ENCODE assay signal across 9 cellular contexts in the genomic region with DNA sequence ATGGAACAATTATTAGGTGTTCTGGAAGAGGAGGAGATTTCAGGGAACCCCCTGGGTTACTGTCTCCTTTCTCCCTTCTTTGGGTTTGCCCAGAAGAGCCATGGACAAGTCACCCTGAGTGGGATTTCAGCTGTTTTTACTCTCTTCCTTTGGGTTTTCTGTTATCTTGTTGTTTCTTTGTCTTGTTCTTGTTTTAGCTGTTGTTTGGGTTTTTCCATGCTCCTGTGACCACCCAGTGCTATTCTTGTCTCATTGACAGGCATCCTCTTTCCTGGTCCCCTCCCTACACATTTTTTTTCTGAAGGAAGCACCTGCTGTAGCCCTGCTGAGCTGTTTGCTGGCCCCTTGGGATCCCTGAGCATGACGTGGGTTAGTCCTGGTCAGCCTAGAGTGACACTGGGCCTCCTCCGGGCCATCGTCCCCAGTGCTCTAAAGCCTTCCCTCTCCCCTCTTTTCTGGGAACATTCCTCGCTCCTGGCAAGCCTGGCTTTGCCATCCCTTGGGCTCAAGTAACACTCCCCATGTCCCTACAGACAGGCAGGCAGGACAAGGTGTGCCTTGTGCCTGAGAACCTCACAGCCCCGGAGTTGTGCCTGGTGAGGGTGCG. TPM values are rescaled to one million over a fixed set of nuclear protein-coding genes. Genes with fewer than 3 reads are reported as not detected.
DNase-seq lines count a peak whose midpoint lies in the region; ATAC-seq and TF ChIP-seq lines count a peak whose summit lies in the region.
"Had no signal": no experiment of that assay in that cellular context is flagged by ENCODE, and none has a peak within 500 bp of the region (broad histone marks: within the 10 kb centered on the region; RNA-seq: fewer than 3 reads in every experiment).

No MANE protein-coding gene starts in this region.

- no peaks in the 10 kb centered on the region for H3K9me2 ChIP-seq in hepatocyte (replicated peaks; ENCODE audit: insufficient read depth)

- no peaks in the 10 kb centered on the region for H3K79me2 ChIP-seq in hepatocyte

- no peak overlapping the region for H3K4me3 ChIP-seq in RWPE2 (ENCODE audit: severe bottlenecking)
- no peak overlapping the region for H3K4me3 ChIP-seq in hepatocyte
- H3K4me3 ChIP-seq: adrenal gland had no signal

- no peak for DNase-seq in RWPE2 (ENCODE audit: low spot score)
- DNase-seq in hepatocyte (ENCODE audit: low spot score): no peak
- no peak for DNase-seq in OCI-M2 (lab: John Stamatoyannopoulos, UW; ENCODE audit: unreplicated experiment)
- no peak for DNase-seq in occipital lobe (lab: John Stamatoyannopoulos, UW)
- no peak for DNase-seq in NCI-H82 treated with DMSO at 0.1 percent for 48 hours (lab: John Stamatoyannopoulos, UW; ENCODE audit: unreplicated experiment)

- no peaks in the 10 kb centered on the region for H3K9me3 ChIP-seq in RWPE2 (ENCODE audit: severe bottlenecking)
- H3K9me3 ChIP-seq in hepatocyte (ENCODE audit: low read depth): no peaks in the 10 kb centered on the region
- H3K9me3 ChIP-seq: adrenal gland had no signal

- no peak overlapping the region for H3K4me3 Mint-ChIP-seq in nephron

- TF ChIP-seq CTCF in RWPE2 (IDR thresholded peaks at IDR 0.05; ENCODE audit: poor library complexity, severe bottlenecking) (no peak), nephron (IDR thresholded peaks at IDR 0.05; ENCODE audit: unreplicated experiment in 3 of 3) (no peak), hepatocyte (IDR thresholded peaks at IDR 0.05; ENCODE audit: poor library complexity) (no peak)

- H3K4me2 ChIP-seq in hepatocyte: no peak overlapping the region

- H3K36me3 ChIP-seq in RWPE2 (ENCODE audit: low read depth): no peaks in the 10 kb centered on the region
- H3K36me3 ChIP-seq in hepatocyte (replicated peaks; ENCODE audit: insufficient read depth, low read depth): no peaks in the 10 kb centered on the region
- H3K36me3 ChIP-seq: adrenal gland had no signal

- no peaks in the 10 kb centered on the region for H4K20me1 ChIP-seq in hepatocyte (ENCODE audit: insufficient read depth, poor library complexity, severe bottlenecking)

- H3K27me3 Mint-ChIP-seq in nephron (ENCODE audit: low read depth): peaks cover 11% of the 10 kb centered on the region

- 80% methylated on average over 6 of the region's 6 CpGs for WGBS in hepatocyte (ENCODE audit: low lambda C conversion rate, missing lambda C conversion rate)

- ATAC-seq in GM19035 (IDR thresholded peaks at IDR 0.05; ENCODE audit: unreplicated experiment) (peak; percentile 66), HG02759 (IDR thresholded peaks at IDR 0.05; ENCODE audit: unreplicated experiment) (peak; percentile 58), RWPE2 (ENCODE audit: low read depth) (no peak)

- H3K27me3 ChIP-seq in RWPE2 (ENCODE audit: insufficient read depth, poor library complexity, severe bottlenecking) (no peaks in the 10 kb centered on the region), hepatocyte (no peaks in the 10 kb centered on the region)
- H3K27me3 ChIP-seq: adrenal gland had no signal

- H3K36me3 Mint-ChIP-seq in nephron (ENCODE audit: low read depth): peaks cover 8% of the 10 kb centered on the region

- H3K27ac ChIP-seq in RWPE2 (ENCODE audit: poor library complexity, severe bottlenecking) (peak overlapping the region; percentile 8), hepatocyte (no peak overlapping the region)
- H3K27ac ChIP-seq: adrenal gland had no signal

- H3K4me1 ChIP-seq in RWPE2 (ENCODE audit: insufficient read depth, poor library complexity, severe bottlenecking) (peaks cover 16% of the 10 kb centered on the region), hepatocyte (ENCODE audit: insufficient read depth) (peaks cover 9% of the 10 kb centered on the region)
- H3K4me1 ChIP-seq: adrenal gland had no signal

- peaks cover 8% of the 10 kb centered on the region for H3K9me3 Mint-ChIP-seq in nephron

- H3K4me1 Mint-ChIP-seq in nephron: peaks cover 38% of the 10 kb centered on the region

- H3K27ac Mint-ChIP-seq in nephron: peak overlapping the region; percentile 56 to 88 (median 58)

- H2AFZ ChIP-seq in hepatocyte: no peak overlapping the region

RNA-seq across cellular contexts. Expression of gene SH2D4B, which starts 3.5 kb away (rescaled TPM):
- total RNA-seq in hepatocyte (not detected in 2 replicates), occipital lobe (1.4 TPM)
- not detected in 2 replicates for polyA plus RNA-seq in hepatocyte
